In the genomic region with DNA sequence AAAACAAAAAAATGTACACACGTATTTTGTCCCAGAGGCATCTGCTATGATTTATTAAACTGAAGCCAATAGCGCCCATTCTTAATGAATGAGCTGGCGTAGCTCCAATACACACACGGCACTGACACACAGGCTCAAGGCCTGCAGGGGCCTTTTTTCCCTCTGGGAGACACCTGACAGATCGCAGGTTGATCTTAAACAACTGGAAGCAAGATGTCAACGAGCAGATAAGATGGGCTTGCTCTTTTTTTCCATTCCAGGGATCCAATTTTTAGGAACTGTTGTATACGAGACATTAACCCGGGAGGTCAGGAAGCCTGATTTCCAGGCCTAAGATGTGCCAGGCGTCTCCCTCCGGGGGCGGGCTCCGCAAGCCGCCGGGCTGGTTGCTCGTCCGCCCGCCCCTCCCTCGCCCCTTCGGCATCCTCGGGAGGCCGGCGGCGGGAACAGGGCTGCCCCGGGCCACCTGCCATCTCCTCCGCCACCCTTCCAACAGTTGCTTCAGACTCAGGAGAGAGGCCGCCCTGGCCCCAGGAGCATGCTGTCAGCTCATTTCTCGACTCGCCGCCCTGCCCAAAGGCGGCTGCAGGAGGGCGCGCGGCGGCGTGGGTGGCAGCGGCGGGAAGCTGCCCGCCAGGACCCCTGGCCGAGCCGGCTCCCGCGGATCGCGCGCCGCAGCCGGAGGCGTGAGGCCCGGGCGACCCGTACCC, we compare ENCODE assay signal across 8 cellular contexts. TPM values are rescaled to one million over a fixed set of nuclear protein-coding genes. Genes with fewer than 3 reads are reported as not detected.
DNase-seq lines count a peak whose midpoint lies in the region; ATAC-seq and TF ChIP-seq lines count a peak whose summit lies in the region.

No MANE protein-coding gene starts in this region.

- H3K9ac ChIP-seq in neural progenitor cell, result no peak overlapping the region

- H3K4me1 ChIP-seq in neural progenitor cell (peaks cover 14% of the 10 kb centered on the region), upper lobe of right lung (peaks cover 23% of the 10 kb centered on the region)

- H3K36me3 ChIP-seq in neural progenitor cell (no peaks in the 10 kb centered on the region), upper lobe of right lung (peaks cover 17% of the 10 kb centered on the region)

- intact Hi-C loops in upper lobe of right lung (cut with DNase I), result no loop called here

- H3F3A ChIP-seq in neural progenitor cell (ENCODE audit: low read depth), result peaks cover 3% of the 10 kb centered on the region

- DNase-seq in AG08396 (ENCODE audit: low spot score) (peak; percentile 35), NCI-H748 treated with DMSO at 0.1 percent for 48 hours (lab: John Stamatoyannopoulos, UW) (peak; percentile 19), activated T-cell treated with anti-CD3 and anti-CD28 coated beads for 48 hours (ENCODE audit: low read depth) (peak; percentile 23), fibroblast of the aortic adventitia (ENCODE audit: low read depth) (peak; percentile 16), neural progenitor cell (ENCODE audit: low spot score) (peak; percentile 66), upper lobe of right lung (peak; percentile 74)

- ATAC-seq in GM19023 (IDR thresholded peaks at IDR 0.05; ENCODE audit: unreplicated experiment) (peak; percentile 9), HG03159 (IDR thresholded peaks at IDR 0.05; ENCODE audit: unreplicated experiment) (peak; percentile 2), upper lobe of right lung (peak; percentile 8)

- peak overlapping the region; percentile 94 for H3K4me3 Mint-ChIP-seq in neural progenitor cell

- no peaks in the 10 kb centered on the region for H3K36me3 Mint-ChIP-seq in neural progenitor cell

- no peaks in the 10 kb centered on the region for H3K9me3 Mint-ChIP-seq in neural progenitor cell

- no peak overlapping the region for H3K27ac ChIP-seq in neural progenitor cell
- peak overlapping the region; percentile 70 for H3K27ac ChIP-seq in upper lobe of right lung

- H3K4me1 Mint-ChIP-seq in neural progenitor cell, result peaks cover 17% of the 10 kb centered on the region

- H3K9me3 ChIP-seq in neural progenitor cell (ENCODE audit: low read depth), result no peaks in the 10 kb centered on the region
- H3K9me3 ChIP-seq in upper lobe of right lung, result no peaks in the 10 kb centered on the region

- H3K27me3 Mint-ChIP-seq in neural progenitor cell (ENCODE audit: insufficient read depth, low read depth), result peaks cover 2% of the 10 kb centered on the region

- peak overlapping the region; percentile 69 for H3K27ac Mint-ChIP-seq in neural progenitor cell

- H3K79me2 ChIP-seq in neural progenitor cell (ENCODE audit: low read depth), result peaks cover 32% of the 10 kb centered on the region

- no peaks in the 10 kb centered on the region for H3K27me3 ChIP-seq in neural progenitor cell
- H3K27me3 ChIP-seq in upper lobe of right lung, result no peaks in the 10 kb centered on the region

- H3K4me3 ChIP-seq in fibroblast of the aortic adventitia (ENCODE audit: low read depth, low read length) (peak overlapping the region; percentile 94), neural progenitor cell (peak overlapping the region; percentile 77), upper lobe of right lung (peak overlapping the region; percentile 83)

- H2AFZ ChIP-seq in neural progenitor cell (replicated peaks), result peak overlapping the region; percentile 86

- TF ChIP-seq CTCF in fibroblast of the aortic adventitia (IDR thresholded peaks at IDR 0.05; ENCODE audit: insufficient read depth, low read length) (no peak), neural progenitor cell (IDR thresholded peaks at IDR 0.05) (no peak), upper lobe of right lung (IDR thresholded peaks at IDR 0.05) (no peak)

- peak overlapping the region; percentile 92 for H3K4me2 ChIP-seq in neural progenitor cell

- no peaks in the 10 kb centered on the region for H4K20me1 ChIP-seq in neural progenitor cell (ENCODE audit: low read depth)

RNA-seq across cellular contexts. Expression of a gene that starts 0.7 kb away (rescaled TPM):
- total RNA-seq in fibroblast of the aortic adventitia (ENCODE audit: low replicate concordance), result 7.4 and 15.1 TPM in 2 replicates
- 20.8 and 23.0 TPM in 2 replicates for total RNA-seq in neural progenitor cell (ENCODE audit: low replicate concordance)
- 18.6 TPM for total RNA-seq in upper lobe of right lung

RNA-seq across cellular contexts. Expression of a gene that starts 1.0 kb away (rescaled TPM):
- total RNA-seq in fibroblast of the aortic adventitia (ENCODE audit: low replicate concordance) (17.7 and 19.1 TPM in 2 replicates), neural progenitor cell (ENCODE audit: low replicate concordance) (18.4 and 23.3 TPM in 2 replicates), upper lobe of right lung (19.9 TPM)

Comparison
In these comparisons a context has a peak if more than half of its experiments do, and no peak if none do; other contexts are left out.
1. DNase-seq: peak in every context shown above with its lines; median percentile 74 in upper lobe of right lung; 66 in neural progenitor cell; 35 in AG08396; 23 in activated T-cell treated with anti-CD3 and anti-CD28 coated beads for 48 hours; 19 in NCI-H748 treated with DMSO at 0.1 percent for 48 hours; 16 in fibroblast of the aortic adventitia.